14 cellular contexts compared by ENCODE assay signal in genomic region chr1:43317817-43318471, GRCh38. TPM values are rescaled to one million over a fixed set of nuclear protein-coding genes. Genes with fewer than 3 reads are reported as not detected.
DNase-seq lines count a peak whose midpoint lies in the region; TF ChIP-seq lines count a peak whose summit lies in the region.
"Had no signal": no experiment of that assay in that cellular context is flagged by ENCODE, and none has a peak within 500 bp of the region (broad histone marks: within the 10 kb centered on the region; RNA-seq: fewer than 3 reads in every experiment).

No MANE protein-coding gene starts in this region.

- no peaks in the 10 kb centered on the region for H3K27me3 ChIP-seq in spleen (replicated peaks in 1 of 7)
- H3K27me3 ChIP-seq: tibial artery had no signal

- peaks cover 0 to 7% (median 0%) of the 10 kb centered on the region in 6 donors for H3K4me1 ChIP-seq in spleen
- H3K4me1 ChIP-seq: tibial artery had no signal

- peaks cover 27% of the 10 kb centered on the region for H3K27me3 Mint-ChIP-seq in endothelial cell (ENCODE audit: unreplicated experiment)
- H3K27me3 Mint-ChIP-seq: central memory CD8-positive, alpha-beta T cell had no signal

- WGBS in spleen, 5 donors, result 80 to 93% (median 90%) methylated on average over 15 of the region's 15 CpGs

- DNase-seq in NCI-H510A (lab: John Stamatoyannopoulos, UW) (peak; percentile 42), NCI-H510A treated with DMSO at 0.1 percent for 48 hours (lab: John Stamatoyannopoulos, UW) (no peak), endothelial cell (ENCODE audit: low spot score) (no peak), spleen (peak; percentile 58), NCI-H526 (lab: John Stamatoyannopoulos, UW) (no peak)
- DNase-seq in activated effector memory CD4-positive, alpha-beta T cell treated with anti-CD3 and anti-CD28 coated beads, Interleukin-2, amount 50 U/mL, for 16 hours, result no peak
- DNase-seq: activated T-cell treated with anti-CD3 and anti-CD28 coated beads, Interleukin-2, amount 50 U/mL, for 48 hours; left ventricle myocardium superior; NCI-H345 had no signal

- intact Hi-C loops in spleen (cut with DNase I; ENCODE audit: low total_unique reads), result no loop called here

- no peaks in the 10 kb centered on the region for H3K9me3 ChIP-seq in spleen
- H3K9me3 ChIP-seq: tibial artery had no signal

- H3K27ac Mint-ChIP-seq in endothelial cell (ENCODE audit: unreplicated experiment), result peak overlapping the region; percentile 9
- H3K27ac Mint-ChIP-seq: progenitor cell of endocrine pancreas had no signal

- no peak for TF ChIP-seq POLR2A in spleen (IDR thresholded peaks at IDR 0.05)

- no peak overlapping the region for H3K4me3 ChIP-seq in spleen
- H3K4me3 ChIP-seq: tibial artery had no signal

- H3K36me3 ChIP-seq in spleen, result peaks cover 0 to 68% (median 6%) of the 10 kb centered on the region in 6 donors
- H3K36me3 ChIP-seq: tibial artery had no signal

- H3K9me3 Mint-ChIP-seq in endothelial cell (ENCODE audit: unreplicated experiment), result no peaks in the 10 kb centered on the region
- H3K9me3 Mint-ChIP-seq: central memory CD8-positive, alpha-beta T cell had no signal

- peaks cover 77% of the 10 kb centered on the region for H3K36me3 Mint-ChIP-seq in endothelial cell (ENCODE audit: low read depth, unreplicated experiment)

- TF ChIP-seq CTCF in endothelial cell (IDR thresholded peaks at IDR 0.05; ENCODE audit: unreplicated experiment) (no peak), spleen (IDR thresholded peaks at IDR 0.05 in 8 of 11, conservative IDR thresholded peaks at IDR 0.05 in 3 of 11) (no peak)

- H3K4me3 Mint-ChIP-seq in endothelial cell (ENCODE audit: unreplicated experiment), result peak overlapping the region; percentile 80
- H3K4me3 Mint-ChIP-seq: central memory CD8-positive, alpha-beta T cell had no signal

- H3K27ac ChIP-seq in spleen, result no peak overlapping the region
- H3K27ac ChIP-seq: tibial artery had no signal

- peaks cover 6% of the 10 kb centered on the region for H3K4me1 Mint-ChIP-seq in endothelial cell (ENCODE audit: unreplicated experiment)
- H3K4me1 Mint-ChIP-seq: central memory CD8-positive, alpha-beta T cell had no signal

RNA-seq across cellular contexts. Expression of gene TIE1, which starts 17.2 kb away (rescaled TPM):
- total RNA-seq in endothelial cell (ENCODE audit: unreplicated experiment), result 643 TPM
- total RNA-seq in spleen, result 10 to 100 TPM; 45.0 to 81.8 (median 65.4) TPM
- 10 to 100 TPM in 1 of 3 donors, 1 to 10 TPM in 2; 4.9 to 17.4 (median 7.0) TPM for polyA plus RNA-seq in spleen

RNA-seq across cellular contexts. Expression of gene MPL, which starts 19.7 kb away (rescaled TPM):
- 6.2 TPM for total RNA-seq in endothelial cell (ENCODE audit: unreplicated experiment)
- total RNA-seq in spleen, result 1 to 10 TPM in 4 of 7 donors, under 1 TPM in 2, not detected in 1; 0.47 to 2.2 (median 1.3) TPM
- polyA plus RNA-seq in spleen, result not detected
- total RNA-seq: A172, fibroblast of villous mesenchyme had no signal

RNA-seq across cellular contexts. Expression of gene C1orf210, which starts 32.6 kb away (rescaled TPM):
- total RNA-seq in endothelial cell (ENCODE audit: unreplicated experiment) (not detected), spleen (not detected)
- polyA plus RNA-seq in spleen, result not detected
- total RNA-seq: A172, fibroblast of villous mesenchyme, left ventricle myocardium superior had no signal

RNA-seq across cellular contexts. Expression of gene CDC20, which starts 40.8 kb away (rescaled TPM):
- total RNA-seq in endothelial cell (ENCODE audit: unreplicated experiment) (24.3 TPM), spleen (10 to 100 TPM in 4 of 7 donors, 1 to 10 TPM in 3; 3.8 to 18.4 (median 12.5) TPM)
- polyA plus RNA-seq in spleen, result 10 to 100 TPM in 1 of 3 donors, 1 to 10 TPM in 2; 2.1 to 25.9 (median 7.0) TPM

RNA-seq across cellular contexts. Expression of gene TMEM125, which starts 48.2 kb away (rescaled TPM):
- 2.7 TPM for total RNA-seq in endothelial cell (ENCODE audit: unreplicated experiment)
- total RNA-seq in spleen, result not detected
- under 1 TPM in 2 of 3 donors, not detected in 1; 0.05 to 0.06 TPM for polyA plus RNA-seq in spleen
- total RNA-seq: A172, left ventricle myocardium superior had no signal

Comparison
In these comparisons a context has a peak if more than half of its experiments do, and no peak if none do; other contexts are left out.
1. DNase-seq: peak in NCI-H510A (single experiment) and spleen (single experiment); none in NCI-H510A treated with DMSO at 0.1 percent for 48 hours (single experiment), endothelial cell (single experiment), activated effector memory CD4-positive, alpha-beta T cell treated with anti-CD3 and anti-CD28 coated beads, Interleukin-2, amount 50 U/mL, for 16 hours (single experiment) and NCI-H526 (0 of 2).